ENCODE assay signal across 25 cellular contexts in genomic region chrX:5176766-5177165, GRCh38.
"Had no signal": no experiment of that assay in that cellular context is flagged by ENCODE, and none has a peak within 500 bp of the region (broad histone marks: within the 10 kb centered on the region; RNA-seq: fewer than 3 reads in every experiment).

No MANE protein-coding gene starts in this region.

- H3K4me1 ChIP-seq: gastrocnemius medialis, left lung, psoas muscle, sigmoid colon, testis, tibial artery had no signal

- ATAC-seq: esophagus mucosa; gastrocnemius medialis; left lung; naive thymus-derived CD4-positive, alpha-beta T cell; psoas muscle; right cardiac atrium; stimulated activated memory B cell treated with anti-CD40 and anti-IgM and Interleukin-4, amounts not matched to agents 10 μg/mL and 1 μg/mL and 100 μg/mL, for 72 hours; stimulated activated naive CD8-positive, alpha-beta T cell treated with anti-CD3 and anti-CD28 coated beads, Interleukin-15, Interleukin-2, amounts not matched to agents 100 U/mL and 50 U/mL, for 24 hours had no signal

- H3K36me3 ChIP-seq: gastrocnemius medialis, left lung, ovary, sigmoid colon, tibial artery had no signal

- H3K27ac ChIP-seq: dorsolateral prefrontal cortex, gastrocnemius medialis, left lung, ovary, psoas muscle, sigmoid colon, testis, tibial artery had no signal

- FAIRE-seq: keratinocyte had no signal

- H3K27me3 ChIP-seq: gastrocnemius medialis, left lung, ovary, sigmoid colon, testis, tibial artery had no signal

- H3K9me3 ChIP-seq: gastrocnemius medialis, left lung, ovary, sigmoid colon, testis, tibial artery had no signal

- H3K4me3 ChIP-seq: dorsolateral prefrontal cortex, gastrocnemius medialis, left lung, ovary, psoas muscle, sigmoid colon, testis, tibial artery had no signal

- DNase-seq: dorsolateral prefrontal cortex; effector CD4-positive, alpha-beta T cell; foreskin fibroblast; gastrocnemius medialis; head of caudate nucleus; left lung; mesendoderm; midbrain; naive thymus-derived CD4-positive, alpha-beta T cell; nephron progenitor cell; occipital lobe; ovary; posterior cingulate gyrus; psoas muscle; right cardiac atrium; sigmoid colon; stimulated activated CD4-positive, alpha-beta T cell treated with anti-CD3 and anti-CD28 coated beads, Interleukin-2, amount 100 ng/mL, for 24 hours; stimulated activated CD4-positive, alpha-beta T cell treated with anti-CD3 and anti-CD28 coated beads, Interleukin-4, amount 100 ng/mL, for 4 hours; stimulated activated naive CD8-positive, alpha-beta T cell treated with anti-CD3 and anti-CD28 coated beads, Interleukin-15, Interleukin-2, amounts not matched to agents 100 U/mL and 50 U/mL, for 24 hours; substantia nigra; testis; tibial artery had no signal
